In the genomic region with DNA sequence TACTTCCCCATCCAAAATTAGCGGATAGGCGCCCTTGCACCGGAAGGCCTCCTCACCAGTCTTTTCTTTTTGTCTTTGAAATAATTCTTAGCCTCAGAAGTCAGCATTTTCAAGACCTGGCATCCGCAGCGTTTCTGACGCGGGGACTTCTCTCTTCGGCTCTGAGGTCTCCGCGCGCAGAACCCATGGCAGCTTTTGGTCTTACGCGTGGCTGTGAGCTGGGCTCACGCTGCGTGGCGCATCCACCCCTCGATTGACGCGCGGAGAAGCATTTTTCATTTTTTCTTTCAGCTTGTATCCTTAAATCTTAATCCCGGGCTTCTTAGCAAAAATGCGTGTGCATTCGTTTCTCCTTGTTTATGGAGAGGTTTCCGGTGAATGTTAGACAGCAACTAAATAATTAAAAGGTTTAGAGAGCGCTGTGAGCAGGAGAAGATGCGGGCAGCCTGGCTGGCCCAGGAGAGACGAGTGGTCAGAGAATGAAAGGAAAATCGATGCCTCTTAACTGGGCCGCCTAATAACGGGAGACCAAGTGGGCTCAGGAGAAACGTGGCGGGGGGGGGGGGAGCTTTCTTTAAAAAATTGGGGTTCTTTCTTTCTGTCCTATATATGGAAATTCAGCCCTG, we compare ENCODE assay signal across 11 cellular contexts. TPM values are rescaled to one million over a fixed set of nuclear protein-coding genes. Genes with fewer than 3 reads are reported as not detected.
DNase-seq lines count a peak whose midpoint lies in the region; ATAC-seq, FAIRE-seq and TF ChIP-seq lines count a peak whose summit lies in the region.
"Had no signal": no experiment of that assay in that cellular context is flagged by ENCODE, and none has a peak within 500 bp of the region (broad histone marks: within the 10 kb centered on the region; RNA-seq: fewer than 3 reads in every experiment).

No MANE protein-coding gene starts in this region.

- no peaks in the 10 kb centered on the region for H4K20me1 ChIP-seq in GM12878 (ENCODE audit: control insufficient read depth, insufficient read depth)

- no peak for FAIRE-seq in GM12878 (lab: Jason Lieb, UNC)

- 31% methylated on average over 32 of the region's 32 CpGs for WGBS in GM12878 (ENCODE audit: insufficient coverage, insufficient replicate concordance, low lambda C conversion rate, missing lambda C conversion rate)
- 6 to 11% (median 10%) methylated on average over 32 of the region's 32 CpGs for WGBS in spleen, 5 donors

- H3K27ac ChIP-seq in HUES48 (ENCODE audit: low read depth, low read length) = no peak overlapping the region
- no peak overlapping the region for H3K27ac ChIP-seq in GM12878 (ENCODE audit: control insufficient read depth, insufficient read depth)
- no peak overlapping the region for H3K27ac ChIP-seq in naive thymus-derived CD4-positive, alpha-beta T cell (ENCODE audit: low read depth, low read length)
- no peak overlapping the region for H3K27ac ChIP-seq in spleen
- H3K27ac ChIP-seq: heart right ventricle had no signal

- TF ChIP-seq CTCF in CD14-positive monocyte (IDR thresholded peaks at IDR 0.05) = no peak
- no peak for TF ChIP-seq CTCF in GM12878 (IDR thresholded peaks at IDR 0.05 in 2 of 3, conservative IDR thresholded peaks at IDR 0.05 in 1 of 3; ENCODE audit: control insufficient read depth in 2 of 3, extremely low read depth in 1 of 3, insufficient read depth in 1 of 3, low read depth in 3 of 3, low read length in 3 of 3)
- no peak for TF ChIP-seq CTCF in spleen (IDR thresholded peaks at IDR 0.05 in 8 of 11, conservative IDR thresholded peaks at IDR 0.05 in 3 of 11)

- no peaks in the 10 kb centered on the region for H3K36me3 ChIP-seq in HUES48 (ENCODE audit: control insufficient read depth, insufficient read depth, low read length)
- no peaks in the 10 kb centered on the region for H3K36me3 ChIP-seq in GM12878 (ENCODE audit: control insufficient read depth in 2 of 2, insufficient read depth in 2 of 2, low read length in 1 of 2)
- peaks cover 0 to 8% (median 0%) of the 10 kb centered on the region in 3 experiments for H3K36me3 ChIP-seq in naive thymus-derived CD4-positive, alpha-beta T cell (ENCODE audit: control insufficient read depth in 2 of 3, insufficient read depth in 3 of 3, low read length in 3 of 3)
- no peaks in the 10 kb centered on the region for H3K36me3 ChIP-seq in spleen
- H3K36me3 ChIP-seq: heart right ventricle had no signal

- H2AFZ ChIP-seq in GM12878 (ENCODE audit: control insufficient read depth, low read depth, low read length) = no peak overlapping the region

- peaks cover 98% of the 10 kb centered on the region for H3K27me3 ChIP-seq in HUES48 (ENCODE audit: control insufficient read depth, insufficient read depth, low read length)
- peaks cover 14 to 17% of the 10 kb centered on the region in 2 experiments for H3K27me3 ChIP-seq in GM12878 (replicated peaks in 1 of 2; ENCODE audit: control insufficient read depth in 2 of 2, insufficient read depth in 2 of 2, low read length in 1 of 2)
- H3K27me3 ChIP-seq in naive thymus-derived CD4-positive, alpha-beta T cell (ENCODE audit: control insufficient read depth in 2 of 2, insufficient read depth in 2 of 2, low read length in 2 of 2) = peaks cover 19 to 44% of the 10 kb centered on the region in 2 donors
- peaks cover 10 to 100% (median 90%) of the 10 kb centered on the region in 7 donors for H3K27me3 ChIP-seq in spleen (replicated peaks in 1 of 7)

- H3K4me1 ChIP-seq in HUES48 (ENCODE audit: control insufficient read depth, insufficient read depth, low read length) = peaks cover 41% of the 10 kb centered on the region
- H3K4me1 ChIP-seq in GM12878 (ENCODE audit: control insufficient read depth, insufficient read depth, low read length) = peaks cover 11% of the 10 kb centered on the region; the same call in 1 of the 2 replicates
- peaks cover 31 to 48% of the 10 kb centered on the region in 2 donors for H3K4me1 ChIP-seq in naive thymus-derived CD4-positive, alpha-beta T cell (ENCODE audit: control insufficient read depth in 2 of 2, insufficient read depth in 2 of 2, low read length in 2 of 2)
- H3K4me1 ChIP-seq in spleen = peaks cover 41 to 100% (median 83%) of the 10 kb centered on the region in 6 donors

- H3K9me3 Mint-ChIP-seq in CD14-positive monocyte = peaks cover 0 to 40% (median 30%) of the 10 kb centered on the region in 7 donors
- H3K9me3 Mint-ChIP-seq in naive thymus-derived CD4-positive, alpha-beta T cell = peaks cover 0 to 4% (median 0%) of the 10 kb centered on the region in 11 donors

- SMC1A ChIA-PET in GM12878 (lab: Charles Lee; ENCODE audit: uncharacterized antibody, unreplicated experiment) = no interaction called here

- CTCF ChIA-PET in GM12878 (lab: Yijun Ruan, JAX) = interaction anchor here (0.5 to 0.9 kb wide), 3 partner anchors 211 to 1157 kb away, joined by 3 read pairs; no protein-coding TSS in a partner anchor
- CTCF ChIA-PET in naive thymus-derived CD4-positive, alpha-beta T cell (lab: Charles Lee) = interaction anchor here (0.7 to 1.4 kb wide), 2 partner anchors 10 to 380 kb away, joined by 4 read pairs; no protein-coding TSS in a partner anchor

- no peak for TF ChIP-seq EP300 in GM12878 (IDR thresholded peaks at IDR 0.05; ENCODE audit: borderline replicate concordance in 1 of 2, control insufficient read depth in 1 of 2, low read depth in 2 of 2, low read length in 2 of 2)

- H3K79me2 ChIP-seq in GM12878 (ENCODE audit: control insufficient read depth, insufficient read depth, low read length) = no peaks in the 10 kb centered on the region

- H3K4me3 Mint-ChIP-seq in CD14-positive monocyte = peak overlapping the region; percentile 12 to 86
- H3K4me3 Mint-ChIP-seq in naive thymus-derived CD4-positive, alpha-beta T cell = peak overlapping the region; percentile 73 to 97 (median 88)

- H3K4me2 ChIP-seq in GM12878 (ENCODE audit: control insufficient read depth, insufficient read depth) = no peak overlapping the region

- intact Hi-C loops in CD14-positive monocyte (cut with micrococcal nuclease) (no loop called here), GM12878 (cut with micrococcal nuclease; ENCODE audit: unreplicated experiment) (loop anchor here (5.0 to 10.0 kb wide), 4 partner anchors 180 to 1252 kb away; no protein-coding TSS in a partner anchor), spleen (cut with DNase I; ENCODE audit: low total_unique reads) (no loop called here)
- intact Hi-C loops in naive thymus-derived CD4-positive, alpha-beta T cell (cut with micrococcal nuclease) = loop anchor here (2.0 to 10.0 kb wide), 11 partner anchors 180 to 1250 kb away; a partner anchor contains a TSS

- no TSS peak for BruUV-seq in GM12878 (replicated peaks; lab: Mats Ljungman, UMichigan)

- H3K9ac ChIP-seq in HUES48 (ENCODE audit: low read depth, low read length) (no peak overlapping the region), GM12878 (ENCODE audit: control insufficient read depth, insufficient read depth, low read length) (no peak overlapping the region)

- H3K9me3 ChIP-seq in HUES48 (ENCODE audit: control insufficient read depth, insufficient read depth, low read length) (no peaks in the 10 kb centered on the region), GM12878 (replicated peaks; ENCODE audit: control insufficient read depth, insufficient read depth, low read length) (no peaks in the 10 kb centered on the region), spleen (no peaks in the 10 kb centered on the region)
- H3K9me3 ChIP-seq in naive thymus-derived CD4-positive, alpha-beta T cell (ENCODE audit: control insufficient read depth in 2 of 3, low read length in 3 of 3) = no peaks in the 10 kb centered on the region
- H3K9me3 ChIP-seq: heart right ventricle had no signal

- H3K36me3 Mint-ChIP-seq in CD14-positive monocyte = peaks cover 7 to 15% of the 10 kb centered on the region in 2 donors
- peaks cover 0 to 15% (median 0%) of the 10 kb centered on the region in 5 donors for H3K36me3 Mint-ChIP-seq in naive thymus-derived CD4-positive, alpha-beta T cell

- H3K4me3 ChIP-seq in HUES48 (ENCODE audit: low read depth, low read length) (peak overlapping the region; percentile 50), GM12878 (no peak overlapping the region), spleen (peak overlapping the region in 1 of 8 donors; percentile 84)
- peak overlapping the region; percentile 4 for H3K4me3 ChIP-seq in naive thymus-derived CD4-positive, alpha-beta T cell (ENCODE audit: low read length)

- peaks cover 50% of the 10 kb centered on the region for H3K4me1 Mint-ChIP-seq in CD14-positive monocyte
- peaks cover 15 to 42% (median 32%) of the 10 kb centered on the region in 7 donors for H3K4me1 Mint-ChIP-seq in naive thymus-derived CD4-positive, alpha-beta T cell

- no peak overlapping the region for H3K27ac Mint-ChIP-seq in CD14-positive monocyte
- peak overlapping the region; percentile 19 to 99 (median 78) for H3K27ac Mint-ChIP-seq in naive thymus-derived CD4-positive, alpha-beta T cell

- RAD21 ChIA-PET in GM12878 (lab: Charles Lee; ENCODE audit: unreplicated experiment) = interaction anchor here (0.6 kb wide), 1 partner anchor 1017 kb away, joined by 3 read pairs; no protein-coding TSS in a partner anchor

- POLR2A ChIA-PET in GM12878 (lab: Charles Lee) = no interaction called here
- POLR2A ChIA-PET in naive thymus-derived CD4-positive, alpha-beta T cell (lab: Charles Lee) = interaction anchor here (0.6 to 1.3 kb wide), 5 partner anchors 8 to 1156 kb away, joined by 4 to 9 read pairs (median 4); no protein-coding TSS in a partner anchor

- no peak for ATAC-seq in GM12878
- no peak for ATAC-seq in naive thymus-derived CD4-positive, alpha-beta T cell
- no peak for ATAC-seq in GM18861 (IDR thresholded peaks at IDR 0.05; ENCODE audit: unreplicated experiment)

- H3K27me3 Mint-ChIP-seq in CD14-positive monocyte (ENCODE audit: low read depth in 3 of 3) = peaks cover 83 to 98% (median 84%) of the 10 kb centered on the region in 3 donors
- H3K27me3 Mint-ChIP-seq in naive thymus-derived CD4-positive, alpha-beta T cell = peaks cover 32 to 42% (median 34%) of the 10 kb centered on the region in 5 donors

- in situ Hi-C loops in GM12878 (cut with MboI) = no loop called here

- DNase-seq in CD14-positive monocyte (ENCODE audit: low spot score) (no peak), GM12878 (ENCODE audit: low read depth, low spot score) (no peak), SKM-1 treated with dmso at 0.1 percent for 144 hours (lab: John Stamatoyannopoulos, UW; ENCODE audit: unreplicated experiment) (no peak), spleen (no peak), GM03348 (ENCODE audit: low spot score) (no peak)
- DNase-seq in naive thymus-derived CD4-positive, alpha-beta T cell = peak in 7 of 9 donors; percentile 26 to 69 (median 47)
- DNase-seq: DMS 273 treated with DMSO at 0.1 percent for 48 hours, RPMI8226 had no signal

- TF ChIP-seq RAD21 in GM12878 (IDR thresholded peaks at IDR 0.05; ENCODE audit: insufficient read depth, low read depth, low read length) = no peak

- TF ChIP-seq POLR2A in GM12878 (IDR thresholded peaks at IDR 0.05; ENCODE audit: low read depth, low read length) = no peak
- no peak for TF ChIP-seq POLR2A in spleen (IDR thresholded peaks at IDR 0.05)

RNA-seq across cellular contexts. Expression of a gene that starts 2.0 kb away (rescaled TPM):
- polyA plus RNA-seq in CD14-positive monocyte (under 1 TPM in 1 of 2 donors, not detected in 1; 0.07 TPM), GM12878 (2011; rRNA removed) (0.33 and 0.52 TPM in 2 replicates), GM12878 (2014; fragmentation: Illumina TruSeq; extraction: Trizol) (0.15 and 0.25 TPM in 2 replicates), GM12878 (2014; fragmentation: Nextera tagmentation; extraction: Ambion mirVana) (under 1 TPM; 0.19 to 0.33 TPM), GM12878 (2014; rRNA removed) (0.08 TPM in 2 replicates), GM12878 (2016; fragmentation: Nextera tagmentation; extraction: Ambion mirVana) (under 1 TPM; 0.25 to 0.67 TPM), spleen (1 to 10 TPM; 2.2 to 4.4 (median 3.5) TPM)
- total RNA-seq in GM12878 (2013; cell fraction: nucleolus; rRNA removed) = 4.2 and 4.7 TPM in 2 replicates
- total RNA-seq in GM12878 (2014; rRNA removed) (0.05 and 0.40 TPM in 2 replicates), GM12878 (2014; rRNA removed; fragmentation: Illumina TruSeq; extraction: Trizol) (0.14 and 0.18 TPM in 2 replicates), GM12878 (2021) (0.64 and 0.80 TPM in 2 replicates), spleen (10 to 100 TPM in 2 of 7 donors, 1 to 10 TPM in 5; 3.9 to 15.4 (median 8.8) TPM)
- polyA plus RNA-seq in GM12878 (2011; ENCODE audit: low read depth) = 0.39 TPM
- polyA plus RNA-seq in GM12878 (2011; cell fraction: cytosol; rRNA removed) = 0.20 and 0.33 TPM in 2 replicates
- polyA plus RNA-seq in GM12878 (2011; cell fraction: nucleus; rRNA removed) = 1.3 TPM in 2 replicates
- 0.77 and 0.96 TPM in 2 replicates for polyA plus RNA-seq in GM12878 (2012)
- 0.15 and 0.46 TPM in 2 replicates for polyA minus RNA-seq in GM12878 (2011; rRNA and poly(A)+ RNA removed)
- polyA minus RNA-seq in GM12878 (2011; cell fraction: cytosol; rRNA and poly(A)+ RNA removed) = 0.80 TPM in 1 of 2 replicates, not detected in the other
- 0.60 and 1.1 TPM in 2 replicates for polyA minus RNA-seq in GM12878 (2011; cell fraction: nucleus; rRNA and poly(A)+ RNA removed)
- total RNA-seq in naive thymus-derived CD4-positive, alpha-beta T cell = 10 to 100 TPM; 31.2 to 60.1 (median 38.6) TPM
- 10 to 100 TPM; 24.0 to 30.9 TPM for polyA plus RNA-seq in naive thymus-derived CD4-positive, alpha-beta T cell

Comparison
In these comparisons a context has a peak if more than half of its experiments do, and no peak if none do; other contexts are left out.
1. DNase-seq: peak in naive thymus-derived CD4-positive, alpha-beta T cell (7 of 9); none in CD14-positive monocyte (single experiment), GM12878 (single experiment), SKM-1 treated with dmso at 0.1 percent for 144 hours (single experiment), spleen (single experiment) and GM03348 (single experiment).
2. H3K27ac Mint-ChIP-seq: peak in naive thymus-derived CD4-positive, alpha-beta T cell (9 of 9); none in CD14-positive monocyte (0 of 7).
3. RNA of a gene that starts 2.0 kb away (polyA plus RNA-seq): 24.0 to 30.9 TPM in naive thymus-derived CD4-positive, alpha-beta T cell; 2.2 to 4.4 TPM in spleen, 0.08 to 1.3 TPM in GM12878 and 0.07 TPM in CD14-positive monocyte; every median in the first group is over 4 times any median in the second.
4. intact Hi-C loops: an anchor here in GM12878 (5.0 to 10.0 kb wide) and naive thymus-derived CD4-positive, alpha-beta T cell (2.0 to 10.0 kb wide); none called in CD14-positive monocyte and spleen.